8 cellular contexts compared by ENCODE assay signal in the genomic region with DNA sequence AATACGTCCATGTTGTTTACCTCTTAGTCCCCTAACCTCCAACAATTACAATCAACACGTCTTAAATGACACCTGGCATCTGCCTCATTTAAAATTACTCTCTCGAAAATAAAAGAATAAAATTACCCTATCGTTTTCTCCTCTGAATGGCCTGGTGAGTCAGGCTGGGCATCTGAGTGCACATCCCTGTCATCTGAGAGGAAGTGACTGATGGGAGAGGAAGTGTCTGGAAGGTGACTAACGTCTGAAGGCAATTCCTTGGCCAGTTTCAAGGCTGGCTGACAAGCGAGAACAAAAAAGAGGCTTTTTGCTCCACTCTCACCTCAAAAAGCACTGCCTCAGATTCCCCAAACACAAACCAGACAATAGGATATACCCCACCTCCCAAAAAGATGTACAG. TPM values are rescaled to one million over a fixed set of nuclear protein-coding genes. Genes with fewer than 3 reads are reported as not detected.
DNase-seq lines count a peak whose midpoint lies in the region; ATAC-seq and TF ChIP-seq lines count a peak whose summit lies in the region.

No MANE protein-coding gene starts in this region.

- H3K4me2 ChIP-seq in OCI-LY3 (ENCODE audit: low read length) = peak overlapping the region; percentile 94

- H3K9me3 ChIP-seq in OCI-LY3 (ENCODE audit: insufficient read depth, low read length) (no peaks in the 10 kb centered on the region), esophagus muscularis mucosa (no peaks in the 10 kb centered on the region)

- H3K27me3 Mint-ChIP-seq in activated CD4-positive, alpha-beta T cell treated with anti-CD3 and anti-CD28 coated beads, Interleukin-2, amount 10 ng/mL, durations not matched to agents 24 days and 14 days = no peaks in the 10 kb centered on the region
- no peaks in the 10 kb centered on the region for H3K27me3 Mint-ChIP-seq in activated CD4-positive, alpha-beta T cell treated with anti-CD3 and anti-CD28 coated beads, Interleukin-2, amount 10 ng/mL, durations not matched to agents 7 days and 5 days

- POLR2A ChIA-PET in activated CD4-positive, alpha-beta T cell treated with anti-CD3 and anti-CD28 coated beads, Interleukin-2, amount 10 ng/mL, durations not matched to agents 7 days and 5 days (lab: Charles Lee) = no interaction called here

- H2AFZ ChIP-seq in OCI-LY3 (ENCODE audit: low read depth, low read length) = no peak overlapping the region

- peaks cover 56% of the 10 kb centered on the region for H3K4me1 Mint-ChIP-seq in activated CD4-positive, alpha-beta T cell treated with anti-CD3 and anti-CD28 coated beads, Interleukin-2, amount 10 ng/mL, durations not matched to agents 24 days and 14 days
- H3K4me1 Mint-ChIP-seq in activated CD4-positive, alpha-beta T cell treated with anti-CD3 and anti-CD28 coated beads, Interleukin-2, amount 10 ng/mL, durations not matched to agents 7 days and 5 days = peaks cover 49% of the 10 kb centered on the region

- peaks cover 63% of the 10 kb centered on the region for H4K20me1 ChIP-seq in OCI-LY3 (ENCODE audit: insufficient read depth, low read length)

- TF ChIP-seq POLR2A in esophagus muscularis mucosa (IDR thresholded peaks at IDR 0.05; ENCODE audit: low read depth) = no peak

- CTCF ChIA-PET in activated CD4-positive, alpha-beta T cell treated with anti-CD3 and anti-CD28 coated beads, Interleukin-2, amount 10 ng/mL, durations not matched to agents 7 days and 5 days (lab: Charles Lee) = interaction anchor here (0.7 to 1.1 kb wide), 2 partner anchors 96 to 591 kb away, joined by 3 to 4 read pairs; no protein-coding TSS in a partner anchor

- ATAC-seq in GM18520 (IDR thresholded peaks at IDR 0.05; ENCODE audit: unreplicated experiment) (no peak), HG03432 (IDR thresholded peaks at IDR 0.05; ENCODE audit: unreplicated experiment) (no peak)

- peak overlapping the region; percentile 43 for H3K4me3 Mint-ChIP-seq in activated CD4-positive, alpha-beta T cell treated with anti-CD3 and anti-CD28 coated beads, Interleukin-2, amount 10 ng/mL, durations not matched to agents 24 days and 14 days
- H3K4me3 Mint-ChIP-seq in activated CD4-positive, alpha-beta T cell treated with anti-CD3 and anti-CD28 coated beads, Interleukin-2, amount 10 ng/mL, durations not matched to agents 7 days and 5 days = no peak overlapping the region

- H3K4me1 ChIP-seq in OCI-LY3 (ENCODE audit: low read length) (peaks cover 77% of the 10 kb centered on the region), esophagus muscularis mucosa (peaks cover 20 to 43% (median 30%) of the 10 kb centered on the region in 4 donors)

- TF ChIP-seq EP300 in esophagus muscularis mucosa (IDR thresholded peaks at IDR 0.05) = no peak

- peaks cover 20% of the 10 kb centered on the region for H3K27me3 ChIP-seq in OCI-LY3 (ENCODE audit: low read depth, low read length)
- no peaks in the 10 kb centered on the region for H3K27me3 ChIP-seq in esophagus muscularis mucosa

- H3K27ac ChIP-seq in OCI-LY3 (ENCODE audit: low read length) (no peak overlapping the region), esophagus muscularis mucosa (replicated peaks in 1 of 4) (no peak overlapping the region)

- H3K9me3 Mint-ChIP-seq in activated CD4-positive, alpha-beta T cell treated with anti-CD3 and anti-CD28 coated beads, Interleukin-2, amount 10 ng/mL, durations not matched to agents 24 days and 14 days = no peaks in the 10 kb centered on the region
- no peaks in the 10 kb centered on the region for H3K9me3 Mint-ChIP-seq in activated CD4-positive, alpha-beta T cell treated with anti-CD3 and anti-CD28 coated beads, Interleukin-2, amount 10 ng/mL, durations not matched to agents 7 days and 5 days

- peaks cover 28% of the 10 kb centered on the region for H3K36me3 Mint-ChIP-seq in activated CD4-positive, alpha-beta T cell treated with anti-CD3 and anti-CD28 coated beads, Interleukin-2, amount 10 ng/mL, durations not matched to agents 24 days and 14 days (ENCODE audit: low read depth)
- H3K36me3 Mint-ChIP-seq in activated CD4-positive, alpha-beta T cell treated with anti-CD3 and anti-CD28 coated beads, Interleukin-2, amount 10 ng/mL, durations not matched to agents 7 days and 5 days (ENCODE audit: low read depth) = peaks cover 21% of the 10 kb centered on the region

- 66% methylated on average over 6 of the region's 6 CpGs for WGBS in esophagus muscularis mucosa

- H3K27ac Mint-ChIP-seq in activated CD4-positive, alpha-beta T cell treated with anti-CD3 and anti-CD28 coated beads, Interleukin-2, amount 10 ng/mL, durations not matched to agents 24 days and 14 days = peak overlapping the region; percentile 66
- H3K27ac Mint-ChIP-seq in activated CD4-positive, alpha-beta T cell treated with anti-CD3 and anti-CD28 coated beads, Interleukin-2, amount 10 ng/mL, durations not matched to agents 7 days and 5 days = no peak overlapping the region

- peaks cover 35% of the 10 kb centered on the region for H3K79me2 ChIP-seq in OCI-LY3 (ENCODE audit: low read length)

- intact Hi-C loops in activated CD4-positive, alpha-beta T cell treated with anti-CD3 and anti-CD28 coated beads, Interleukin-2, amount 10 ng/mL, durations not matched to agents 24 days and 14 days (cut with micrococcal nuclease) = loop anchor here (5.0 to 10.0 kb wide), 3 partner anchors 98 to 315 kb away; a partner anchor contains a TSS
- intact Hi-C loops in esophagus muscularis mucosa (cut with DNase I) = no loop called here

- TF ChIP-seq CTCF in OCI-LY3 (IDR thresholded peaks at IDR 0.05; ENCODE audit: low read depth, low read length) (no peak), esophagus muscularis mucosa (IDR thresholded peaks at IDR 0.05) (no peak)

- H3K9ac ChIP-seq in OCI-LY3 (ENCODE audit: low read length) = no peak overlapping the region

- H3K36me3 ChIP-seq in OCI-LY3 (replicated peaks; ENCODE audit: low read depth, low read length) (peaks cover 12% of the 10 kb centered on the region), esophagus muscularis mucosa (no peaks in the 10 kb centered on the region)

- DNase-seq in activated CD4-positive, alpha-beta T cell treated with anti-CD3 and anti-CD28 coated beads, Interleukin-2, amount 10 ng/mL, durations not matched to agents 24 days and 14 days = no peak
- DNase-seq in activated CD4-positive, alpha-beta T cell treated with anti-CD3 and anti-CD28 coated beads, Interleukin-2, amount 10 ng/mL, durations not matched to agents 7 days and 5 days = no peak
- peak; percentile 44 for DNase-seq in epidermal melanocyte (ENCODE audit: insufficient read length, low spot score)
- DNase-seq in stimulated activated CD4-positive, alpha-beta T cell treated with anti-CD3 and anti-CD28 coated beads, Interleukin-4, amount 100 ng/mL, for 1 hour = peak; percentile 19
- DNase-seq in esophagus muscularis mucosa (ENCODE audit: extremely low spot score) = no peak

- H3K4me3 ChIP-seq in OCI-LY3 (ENCODE audit: low read length) = peak overlapping the region; percentile 66
- H3K4me3 ChIP-seq in esophagus muscularis mucosa = no peak overlapping the region

RNA-seq across cellular contexts. Expression of a gene that starts 57.7 kb away (rescaled TPM):
- 104 and 123 TPM in 2 replicates for total RNA-seq in activated CD4-positive, alpha-beta T cell treated with anti-CD3 and anti-CD28 coated beads, Interleukin-2, amount 10 ng/mL, durations not matched to agents 24 days and 14 days
- total RNA-seq in activated CD4-positive, alpha-beta T cell treated with anti-CD3 and anti-CD28 coated beads, Interleukin-2, amount 10 ng/mL, durations not matched to agents 7 days and 5 days = 10 to 100 TPM; 58.7 to 63.6 TPM
- 100 to 1,000 TPM in 1 of 4 donors, 10 to 100 TPM in 3; 84.3 to 103 (median 93.4) TPM for total RNA-seq in esophagus muscularis mucosa

Comparison
In these comparisons a context has a peak if more than half of its experiments do, and no peak if none do; other contexts are left out.
1. DNase-seq: peak in epidermal melanocyte (single experiment) and stimulated activated CD4-positive, alpha-beta T cell treated with anti-CD3 and anti-CD28 coated beads, Interleukin-4, amount 100 ng/mL, for 1 hour (single experiment); none in activated CD4-positive, alpha-beta T cell treated with anti-CD3 and anti-CD28 coated beads, Interleukin-2, amount 10 ng/mL, durations not matched to agents 24 days and 14 days (single experiment), activated CD4-positive, alpha-beta T cell treated with anti-CD3 and anti-CD28 coated beads, Interleukin-2, amount 10 ng/mL, durations not matched to agents 7 days and 5 days (single experiment) and esophagus muscularis mucosa (single experiment).